1 cellular context compared by ENCODE assay signal in the genomic region with DNA sequence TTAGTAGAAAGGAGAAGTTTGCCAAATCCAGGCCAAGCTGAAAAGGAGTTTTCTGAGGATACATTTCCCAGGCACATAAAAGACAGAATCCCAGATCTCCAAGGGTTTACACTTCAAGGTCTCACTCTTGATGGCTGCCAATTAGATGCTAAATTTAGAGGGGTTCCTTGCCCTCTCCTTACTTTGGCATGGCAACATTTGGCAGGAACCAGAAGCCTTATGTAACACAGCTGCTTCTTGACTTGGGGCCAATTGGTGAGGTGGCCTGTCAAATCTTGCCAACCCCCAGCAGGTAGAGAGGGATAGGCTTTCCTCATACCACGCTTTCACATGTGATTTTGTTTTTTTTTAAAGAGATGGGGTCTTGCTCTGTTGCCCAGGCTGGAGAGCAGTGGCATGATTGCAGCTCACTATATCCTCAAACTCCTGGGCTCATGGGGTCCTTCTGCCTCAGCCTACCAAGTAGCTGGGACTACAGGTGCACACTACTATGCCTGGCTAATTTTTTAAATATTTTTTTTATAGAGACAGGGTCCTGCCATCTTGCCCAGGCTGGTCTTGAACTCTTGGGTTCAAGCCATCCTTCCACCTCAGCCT.
TF ChIP-seq lines count a peak whose summit lies in the region.

No MANE protein-coding gene starts in this region.

TF ChIP-seq in K562, 482 proteins besides CTCF, POLR2A, EP300 and RAD21:
- peak; percentile 48; the same call in 1 of the 2 replicates for TF ChIP-seq ZNF121 (CRISPR knock-in tag; conservative IDR thresholded peaks at IDR 0.05)
- TF ChIP-seq GTF2F1 (IDR thresholded peaks at IDR 0.05; ENCODE audit: low read depth, low read length): no peak
- TF ChIP-seq MTA3 (IDR thresholded peaks at IDR 0.05; ENCODE audit: borderline replicate concordance): no peak
TF ChIP-seq in K562: peak in this region for 1.
